In the genomic region with DNA sequence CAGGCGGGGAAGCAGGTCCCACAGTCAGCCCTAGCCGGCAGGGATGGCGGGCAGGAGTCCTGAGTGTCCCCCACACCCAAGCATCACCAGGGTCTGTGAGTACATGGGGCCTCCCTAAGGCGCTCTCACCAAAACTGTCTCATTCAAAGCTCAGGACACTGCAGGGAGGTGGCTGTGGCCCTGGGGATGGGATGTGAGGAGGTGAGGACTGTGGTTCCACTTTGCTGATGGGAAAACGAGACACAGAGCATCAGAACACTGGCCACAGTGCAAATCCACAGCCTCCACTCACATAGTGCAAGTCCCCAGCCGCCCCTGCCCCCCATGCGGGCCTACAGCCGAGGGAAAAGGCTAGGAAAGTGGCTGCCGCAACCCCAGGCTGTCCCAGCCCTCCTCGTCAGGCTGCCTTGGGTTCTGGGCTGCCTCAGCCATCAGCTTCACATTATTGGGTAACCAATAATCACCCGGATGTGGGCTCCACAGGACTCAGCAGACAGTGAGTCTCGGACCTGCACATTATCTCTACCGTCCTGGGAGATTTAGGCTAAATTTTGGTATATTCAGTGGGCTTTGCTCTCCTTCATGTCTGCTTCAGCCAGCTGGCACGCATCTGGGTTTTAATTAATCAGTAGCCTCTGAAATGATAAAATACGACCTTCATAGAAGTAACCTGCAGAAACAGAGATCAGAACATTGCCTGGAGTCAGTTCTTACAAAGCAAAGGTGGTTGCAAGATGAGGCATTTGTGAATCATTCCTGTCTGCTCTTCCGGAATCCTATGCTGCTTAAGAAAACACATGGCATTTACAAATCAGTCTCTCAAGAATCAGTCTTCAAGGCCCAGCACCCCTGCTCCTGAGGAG, we compare ENCODE assay signal across 13 cellular contexts.
"Had no signal": no experiment of that assay in that cellular context is flagged by ENCODE, and none has a peak within 500 bp of the region (broad histone marks: within the 10 kb centered on the region; RNA-seq: fewer than 3 reads in every experiment).

No MANE protein-coding gene starts in this region.

- DNase-seq: activated CD4-positive, alpha-beta T cell treated with anti-CD3 and anti-CD28 coated beads, Interleukin-2, amount 10 ng/mL, durations not matched to agents 7 days and 5 days; activated CD4-positive, CD25-positive, alpha-beta regulatory T cell; activated CD8-positive, alpha-beta memory T cell treated with anti-CD3 and anti-CD28 coated beads for 24 hours; esophagus squamous epithelium; foreskin fibroblast; left lung; ovary; stimulated activated CD4-positive, alpha-beta T cell treated with anti-CD3 and anti-CD28 coated beads, Interleukin-4, amount 100 ng/mL, for 1 hour; stimulated activated CD8-positive, alpha-beta memory T cell treated with anti-CD3 and anti-CD28 coated beads, Interleukin-4, amount 100 ng/mL, for 48 hours; T-helper 2 cell had no signal

- H3K27me3 ChIP-seq: ovary had no signal

- H3K36me3 ChIP-seq: breast epithelium, esophagus squamous epithelium, left lung, ovary had no signal

- H3K4me1 ChIP-seq: breast epithelium, esophagus squamous epithelium, left lung had no signal

- H3K27ac ChIP-seq: breast epithelium, dorsolateral prefrontal cortex, esophagus squamous epithelium, left lung, ovary had no signal

- ATAC-seq: activated naive CD4-positive, alpha-beta T cell treated with anti-CD3 and anti-CD28 coated beads, Interleukin-2, amount 50 U/mL, for 72 hours; left lung had no signal

- H3K4me3 ChIP-seq: breast epithelium, dorsolateral prefrontal cortex, esophagus squamous epithelium, left lung, ovary had no signal

- H3K9me3 ChIP-seq: breast epithelium, esophagus squamous epithelium, left lung, ovary had no signal
